In the genomic region with DNA sequence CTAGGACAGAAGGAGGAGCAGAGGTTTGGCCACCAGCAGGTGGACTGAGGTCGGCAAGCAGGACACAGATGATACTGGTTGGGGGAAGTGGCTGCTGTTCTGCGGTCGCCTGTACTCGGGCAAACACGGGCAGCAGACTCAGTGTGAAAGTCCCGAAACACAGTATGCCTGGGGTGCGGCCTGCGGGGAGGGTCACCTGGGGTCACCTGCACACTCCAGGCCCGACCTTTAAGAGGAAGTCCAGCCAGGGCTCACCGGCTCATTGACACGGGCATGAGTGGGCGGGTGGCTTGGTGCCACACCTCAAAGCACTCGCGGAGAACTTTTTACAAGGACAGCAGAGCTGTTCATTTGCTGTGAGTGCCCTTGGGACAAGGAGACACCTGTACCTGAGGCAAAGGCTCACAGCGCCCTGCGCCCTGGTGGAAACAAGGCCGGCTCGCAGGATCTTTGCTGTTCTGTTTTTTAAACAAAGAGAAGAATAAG, we compare ENCODE assay signal across 1 cellular context.
TF ChIP-seq lines count a peak whose summit lies in the region.

No MANE protein-coding gene starts in this region.

TF ChIP-seq in K562, 482 proteins besides CTCF, POLR2A, EP300 and RAD21 (continued from another document):
- TF ChIP-seq PRDM10 (IDR thresholded peaks at IDR 0.05; ENCODE audit: partially characterized antibody) (no peak), NUFIP1 (IDR thresholded peaks at IDR 0.05; ENCODE audit: partially characterized antibody) (no peak), MEF2A (IDR thresholded peaks at IDR 0.05; ENCODE audit: control insufficient read depth, low read depth, low read length) (no peak)
